27 cellular contexts compared by ENCODE assay signal in genomic region chr3:127584734-127585133, GRCh38.
"Had no signal": no experiment of that assay in that cellular context is flagged by ENCODE, and none has a peak within 500 bp of the region (broad histone marks: within the 10 kb centered on the region; RNA-seq: fewer than 3 reads in every experiment).

No MANE protein-coding gene starts in this region.

- H3K9me3 Mint-ChIP-seq: activated CD8-positive, alpha-beta T cell treated with anti-CD3 and anti-CD28 coated beads for 36 hours; activated naive CD4-positive, alpha-beta T cell treated with anti-CD3 and anti-CD28 coated beads for 36 hours; activated T-helper 17 cell treated with anti-CD3 and anti-CD28 coated beads, Interleukin-2, amount 50 U/mL, for 72 hours; T-helper 1 cell treated with Interleukin-12 subunit alpha and Interleukin-12 subunit beta and Interleukin-4 antibody, amounts not matched to agents 30 μg/mL and 1 μg/mL, for 36 hours had no signal

- DNase-seq: activated CD4-positive, alpha-beta T cell treated with anti-CD3 and anti-CD28 coated beads for 4 hours; activated CD8-positive, alpha-beta memory T cell treated with anti-CD3 and anti-CD28 coated beads, Interleukin-2, amount 50 U/mL, for 4 hours; activated CD8-positive, alpha-beta T cell treated with anti-CD3 and anti-CD28 coated beads for 36 hours; activated gamma-delta T cell; activated naive CD4-positive, alpha-beta T cell treated with anti-CD3 and anti-CD28 coated beads for 36 hours; brain microvascular endothelial cell; cerebellar nuclear complex; Karpas-422; MM.1S; NCI-H1105; NCI-H1436; NCI-H1694 treated with DMSO at 0.1 percent for 48 hours; NCI-H2029 treated with DMSO at 0.1 percent for 48 hours; NCI-H345; NCI-H510A treated with DMSO at 0.1 percent for 48 hours; NCI-H69; Peyer's patch; SHP77; T-helper 9 cell; WERI-Rb-1 had no signal

- H3K4me3 Mint-ChIP-seq: activated CD8-positive, alpha-beta T cell treated with anti-CD3 and anti-CD28 coated beads for 36 hours; activated naive CD4-positive, alpha-beta T cell treated with anti-CD3 and anti-CD28 coated beads for 36 hours; activated naive CD8-positive, alpha-beta T cell; activated T-helper 17 cell treated with anti-CD3 and anti-CD28 coated beads, Interleukin-2, amount 50 U/mL, for 72 hours; T-helper 1 cell treated with Interleukin-12 subunit alpha and Interleukin-12 subunit beta and Interleukin-4 antibody, amounts not matched to agents 30 μg/mL and 1 μg/mL, for 36 hours had no signal

- H3K27ac Mint-ChIP-seq: activated naive CD4-positive, alpha-beta T cell treated with anti-CD3 and anti-CD28 coated beads for 36 hours; activated naive CD8-positive, alpha-beta T cell; activated T-helper 17 cell treated with anti-CD3 and anti-CD28 coated beads, Interleukin-2, amount 50 U/mL, for 72 hours; T-helper 1 cell treated with Interleukin-12 subunit alpha and Interleukin-12 subunit beta and Interleukin-4 antibody, amounts not matched to agents 30 μg/mL and 1 μg/mL, for 36 hours had no signal

- H3K27ac ChIP-seq: brain microvascular endothelial cell, cardiac muscle cell, Peyer's patch, SJSA1, WERI-Rb-1 had no signal

- H3K27me3 ChIP-seq: brain microvascular endothelial cell, cardiac muscle cell, Peyer's patch, SJSA1 had no signal

- H3K36me3 ChIP-seq: brain microvascular endothelial cell, cardiac muscle cell had no signal

- H3K27me3 Mint-ChIP-seq: activated CD8-positive, alpha-beta T cell treated with anti-CD3 and anti-CD28 coated beads for 36 hours; activated naive CD8-positive, alpha-beta T cell; activated T-helper 17 cell treated with anti-CD3 and anti-CD28 coated beads, Interleukin-2, amount 50 U/mL, for 72 hours had no signal

- H3K4me3 ChIP-seq: cardiac muscle cell, Peyer's patch, SJSA1 had no signal

- H3K9me3 ChIP-seq: Peyer's patch, SJSA1 had no signal

- ATAC-seq: activated CD4-positive, CD25-positive, alpha-beta regulatory T cell treated with anti-CD3 and anti-CD28 coated beads, Interleukin-2, amount 50 U/mL, for 24 hours; activated CD8-positive, alpha-beta T cell treated with anti-CD3 and anti-CD28 coated beads for 36 hours; activated T-helper 17 cell treated with anti-CD3 and anti-CD28 coated beads, Interleukin-2, amount 50 U/mL, for 72 hours; SK-N-SH treated with all-trans-retinoic acid at 6 μM for 48 hours had no signal
